Comparison of ENCODE assay signal across 8 cellular contexts in the genomic region with DNA sequence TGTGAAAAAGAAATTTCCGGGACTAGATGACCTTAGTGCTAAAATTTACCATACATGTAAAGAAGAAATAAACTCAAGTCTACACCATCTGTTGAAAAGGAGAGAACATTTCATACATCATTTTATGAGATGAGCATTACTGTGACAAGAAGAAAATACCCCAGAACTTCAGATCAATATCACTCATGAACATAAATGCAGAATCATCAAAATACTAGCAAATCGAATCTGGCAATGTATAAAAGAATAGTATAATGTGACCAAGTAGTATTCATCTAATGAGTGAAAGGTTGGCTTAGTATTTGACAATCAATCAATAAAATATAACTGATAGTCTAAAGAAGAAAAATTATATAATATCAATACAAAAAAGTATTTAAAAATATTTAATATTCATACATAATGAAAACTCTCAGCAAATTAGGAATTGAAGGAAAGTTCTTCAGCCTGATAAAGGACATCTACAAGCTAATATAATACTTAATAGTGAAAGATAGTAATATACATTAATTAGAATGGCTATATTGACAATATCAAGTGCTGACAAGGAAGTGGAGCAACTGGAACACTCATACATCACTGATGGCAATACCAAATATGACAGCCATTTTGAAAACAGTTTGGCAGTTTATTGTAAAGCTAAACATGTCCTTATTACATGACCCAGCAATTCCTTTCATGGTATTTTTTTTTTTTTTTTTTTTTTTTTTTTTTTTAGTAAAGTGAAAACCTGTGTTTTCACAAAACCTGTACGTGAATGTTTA.
"Had no signal": no experiment of that assay in that cellular context is flagged by ENCODE, and none has a peak within 500 bp of the region (broad histone marks: within the 10 kb centered on the region; RNA-seq: fewer than 3 reads in every experiment).

No MANE protein-coding gene starts in this region.

- FAIRE-seq: H54, HTR-8/SVneo had no signal

- H3K4me3 ChIP-seq: GM23248 had no signal

- H3K4me3 Mint-ChIP-seq: H9 had no signal

- H3K9ac ChIP-seq: GM23248, KMS-11 had no signal

- H3K27ac Mint-ChIP-seq: H9 had no signal

- H2AFZ ChIP-seq: GM23248 had no signal

- DNase-seq: GM23248, GOT3, H9, HCEC 1CT, KBM-7 had no signal

- H3K27ac ChIP-seq: GM23248, KMS-11 had no signal

- H3K4me2 ChIP-seq: KMS-11 had no signal
